1 cellular context compared by ENCODE assay signal in genomic region chr19:41397086-41398041, GRCh38.
A peak's percentile ranks its signal among the peaks of the same experiment; 100 is the strongest.
TF ChIP-seq lines count a peak whose summit lies in the region.

Gene BCKDHA, plus strand, starts transcription at chr19:41397818. Its CDS starts 10 bp downstream, at chr19:41397828.
Gene EXOSC5, minus strand, starts transcription at chr19:41397359. Its CDS starts 31 bp downstream, at chr19:41397328.

TF ChIP-seq in HepG2, 621 proteins besides CTCF, POLR2A, EP300 and RAD21 (continued from another document and continues in another):
- peak; percentile 60; the same call in 1 of the 2 replicates for TF ChIP-seq ZBTB10 (CRISPR knock-in tag; IDR thresholded peaks at IDR 0.05; ENCODE audit: borderline replicate concordance)
- peak; percentile 88; the same call in 1 of the 2 replicates for TF ChIP-seq ZFP41 (CRISPR knock-in tag; IDR thresholded peaks at IDR 0.05; ENCODE audit: borderline replicate concordance)
- TF ChIP-seq ATAD3A (CRISPR knock-in tag; IDR thresholded peaks at IDR 0.05), result no peak
- TF ChIP-seq, protein P1, sequence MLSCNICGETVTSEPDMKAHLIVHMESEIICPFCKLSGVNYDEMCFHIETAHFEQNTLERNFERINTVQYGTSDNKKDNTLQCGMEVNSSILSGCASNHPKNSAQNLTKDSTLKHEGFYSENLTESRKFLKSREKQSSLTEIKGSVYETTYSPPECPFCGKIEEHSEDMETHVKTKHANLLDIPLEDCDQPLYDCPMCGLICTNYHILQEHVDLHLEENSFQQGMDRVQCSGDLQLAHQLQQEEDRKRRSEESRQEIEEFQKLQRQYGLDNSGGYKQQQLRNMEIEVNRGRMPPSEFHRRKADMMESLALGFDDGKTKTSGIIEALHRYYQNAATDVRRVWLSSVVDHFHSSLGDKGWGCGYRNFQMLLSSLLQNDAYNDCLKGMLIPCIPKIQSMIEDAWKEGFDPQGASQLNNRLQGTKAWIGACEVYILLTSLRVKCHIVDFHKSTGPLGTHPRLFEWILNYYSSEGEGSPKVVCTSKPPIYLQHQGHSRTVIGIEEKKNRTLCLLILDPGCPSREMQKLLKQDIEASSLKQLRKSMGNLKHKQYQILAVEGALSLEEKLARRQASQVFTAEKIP (CRISPR knock-in tag; IDR thresholded peaks at IDR 0.05; ENCODE audit: borderline replicate concordance), result no peak
- TF ChIP-seq ZNF138 (CRISPR knock-in tag; IDR thresholded peaks at IDR 0.05; ENCODE audit: low read depth), result 0 out of 2 replicates have a peak, but pooled peaks have one; percentile 35
- TF ChIP-seq ZNF564 (CRISPR knock-in tag; IDR thresholded peaks at IDR 0.05), result peak; percentile 35; the same call in 1 of the 2 replicates
- TF ChIP-seq FOXC1 (CRISPR knock-in tag; IDR thresholded peaks at IDR 0.05; ENCODE audit: borderline replicate concordance), result 0 out of 2 replicates have a peak, but pooled peaks have one; percentile 17
- peak; percentile 93 for TF ChIP-seq YEATS2 (CRISPR knock-in tag; IDR thresholded peaks at IDR 0.05; ENCODE audit: borderline replicate concordance)
- no peak for TF ChIP-seq SRSF1 (optimal IDR thresholded peaks at IDR 0.05; ENCODE audit: low read depth, low read length)
- no peak for TF ChIP-seq ZBTB42 (CRISPR knock-in tag; IDR thresholded peaks at IDR 0.05)
- TF ChIP-seq ZSCAN22 (CRISPR knock-in tag; IDR thresholded peaks at IDR 0.05), result no peak
- TF ChIP-seq, protein P2, sequence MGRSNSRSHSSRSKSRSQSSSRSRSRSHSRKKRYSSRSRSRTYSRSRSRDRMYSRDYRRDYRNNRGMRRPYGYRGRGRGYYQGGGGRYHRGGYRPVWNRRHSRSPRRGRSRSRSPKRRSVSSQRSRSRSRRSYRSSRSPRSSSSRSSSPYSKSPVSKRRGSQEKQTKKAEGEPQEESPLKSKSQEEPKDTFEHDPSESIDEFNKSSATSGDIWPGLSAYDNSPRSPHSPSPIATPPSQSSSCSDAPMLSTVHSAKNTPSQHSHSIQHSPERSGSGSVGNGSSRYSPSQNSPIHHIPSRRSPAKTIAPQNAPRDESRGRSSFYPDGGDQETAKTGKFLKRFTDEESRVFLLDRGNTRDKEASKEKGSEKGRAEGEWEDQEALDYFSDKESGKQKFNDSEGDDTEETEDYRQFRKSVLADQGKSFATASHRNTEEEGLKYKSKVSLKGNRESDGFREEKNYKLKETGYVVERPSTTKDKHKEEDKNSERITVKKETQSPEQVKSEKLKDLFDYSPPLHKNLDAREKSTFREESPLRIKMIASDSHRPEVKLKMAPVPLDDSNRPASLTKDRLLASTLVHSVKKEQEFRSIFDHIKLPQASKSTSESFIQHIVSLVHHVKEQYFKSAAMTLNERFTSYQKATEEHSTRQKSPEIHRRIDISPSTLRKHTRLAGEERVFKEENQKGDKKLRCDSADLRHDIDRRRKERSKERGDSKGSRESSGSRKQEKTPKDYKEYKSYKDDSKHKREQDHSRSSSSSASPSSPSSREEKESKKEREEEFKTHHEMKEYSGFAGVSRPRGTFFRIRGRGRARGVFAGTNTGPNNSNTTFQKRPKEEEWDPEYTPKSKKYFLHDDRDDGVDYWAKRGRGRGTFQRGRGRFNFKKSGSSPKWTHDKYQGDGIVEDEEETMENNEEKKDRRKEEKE (IDR thresholded peaks at IDR 0.05), result no peak
- no peak for TF ChIP-seq CHD4 (IDR thresholded peaks at IDR 0.05; ENCODE audit: borderline replicate concordance, low read length)
- TF ChIP-seq MBNL3 (CRISPR knock-in tag; conservative IDR thresholded peaks at IDR 0.05), result no peak
- no peak for TF ChIP-seq ARID2 (CRISPR knock-in tag; IDR thresholded peaks at IDR 0.05; ENCODE audit: borderline replicate concordance)
- TF ChIP-seq ZNF710 (CRISPR knock-in tag; IDR thresholded peaks at IDR 0.05; ENCODE audit: borderline replicate concordance), result no peak
- TF ChIP-seq, protein P3, sequence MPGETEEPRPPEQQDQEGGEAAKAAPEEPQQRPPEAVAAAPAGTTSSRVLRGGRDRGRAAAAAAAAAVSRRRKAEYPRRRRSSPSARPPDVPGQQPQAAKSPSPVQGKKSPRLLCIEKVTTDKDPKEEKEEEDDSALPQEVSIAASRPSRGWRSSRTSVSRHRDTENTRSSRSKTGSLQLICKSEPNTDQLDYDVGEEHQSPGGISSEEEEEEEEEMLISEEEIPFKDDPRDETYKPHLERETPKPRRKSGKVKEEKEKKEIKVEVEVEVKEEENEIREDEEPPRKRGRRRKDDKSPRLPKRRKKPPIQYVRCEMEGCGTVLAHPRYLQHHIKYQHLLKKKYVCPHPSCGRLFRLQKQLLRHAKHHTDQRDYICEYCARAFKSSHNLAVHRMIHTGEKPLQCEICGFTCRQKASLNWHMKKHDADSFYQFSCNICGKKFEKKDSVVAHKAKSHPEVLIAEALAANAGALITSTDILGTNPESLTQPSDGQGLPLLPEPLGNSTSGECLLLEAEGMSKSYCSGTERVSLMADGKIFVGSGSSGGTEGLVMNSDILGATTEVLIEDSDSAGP (CRISPR knock-in tag; IDR thresholded peaks at IDR 0.05; ENCODE audit: borderline replicate concordance), result peak; percentile 89; the same call in 1 of the 2 replicates
- TF ChIP-seq ZMAT3 (CRISPR knock-in tag; conservative IDR thresholded peaks at IDR 0.05), result peak; percentile 79; the same call in 1 of the 2 replicates
- peak; percentile 50; the same call in 1 of the 2 replicates for TF ChIP-seq AHR (CRISPR knock-in tag; IDR thresholded peaks at IDR 0.05)
- no peak for TF ChIP-seq CC2D1A (CRISPR knock-in tag; IDR thresholded peaks at IDR 0.05)
- peak; percentile 86; the same call in 1 of the 2 replicates for TF ChIP-seq RNF2 (conservative IDR thresholded peaks at IDR 0.05; ENCODE audit: low read depth)
- TF ChIP-seq ZSCAN12 (CRISPR knock-in tag; IDR thresholded peaks at IDR 0.05), result no peak
- 0 out of 2 replicates have a peak, but pooled peaks have one; percentile 55 for TF ChIP-seq ZNF275 (CRISPR knock-in tag; IDR thresholded peaks at IDR 0.05; ENCODE audit: borderline replicate concordance)
- no peak for TF ChIP-seq MAFK (conservative IDR thresholded peaks at IDR 0.05 in 1 of 2, IDR thresholded peaks at IDR 0.05 in 1 of 2; ENCODE audit: low read length in 2 of 2)
- TF ChIP-seq ZNF883 (CRISPR knock-in tag; IDR thresholded peaks at IDR 0.05; ENCODE audit: not compliant biosample characterization), result peak; percentile 52
- no peak; the same call in none of the 2 replicates for TF ChIP-seq KDM4B (CRISPR knock-in tag; IDR thresholded peaks at IDR 0.05)
- TF ChIP-seq ZFP36L2 (CRISPR knock-in tag; IDR thresholded peaks at IDR 0.05), result no peak
- no peak for TF ChIP-seq ZKSCAN5 (CRISPR knock-in tag; IDR thresholded peaks at IDR 0.05)
- peak; percentile 58; the same call in 1 of the 2 replicates for TF ChIP-seq ZNF329 (CRISPR knock-in tag; IDR thresholded peaks at IDR 0.05; ENCODE audit: low read depth)
- no peak for TF ChIP-seq NFIB (CRISPR knock-in tag; IDR thresholded peaks at IDR 0.05; ENCODE audit: borderline replicate concordance)
- TF ChIP-seq ZNF430 (CRISPR knock-in tag; IDR thresholded peaks at IDR 0.05), result no peak
- TF ChIP-seq ZNF224 (CRISPR knock-in tag; IDR thresholded peaks at IDR 0.05), result peak; percentile 94
- TF ChIP-seq, protein P4, sequence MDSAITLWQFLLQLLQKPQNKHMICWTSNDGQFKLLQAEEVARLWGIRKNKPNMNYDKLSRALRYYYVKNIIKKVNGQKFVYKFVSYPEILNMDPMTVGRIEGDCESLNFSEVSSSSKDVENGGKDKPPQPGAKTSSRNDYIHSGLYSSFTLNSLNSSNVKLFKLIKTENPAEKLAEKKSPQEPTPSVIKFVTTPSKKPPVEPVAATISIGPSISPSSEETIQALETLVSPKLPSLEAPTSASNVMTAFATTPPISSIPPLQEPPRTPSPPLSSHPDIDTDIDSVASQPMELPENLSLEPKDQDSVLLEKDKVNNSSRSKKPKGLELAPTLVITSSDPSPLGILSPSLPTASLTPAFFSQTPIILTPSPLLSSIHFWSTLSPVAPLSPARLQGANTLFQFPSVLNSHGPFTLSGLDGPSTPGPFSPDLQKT (CRISPR knock-in tag; IDR thresholded peaks at IDR 0.05; ENCODE audit: borderline replicate concordance), result no peak; the same call in 1 of the 2 replicates
- TF ChIP-seq ZXDC (CRISPR knock-in tag; IDR thresholded peaks at IDR 0.05), result no peak
- TF ChIP-seq, protein P5, sequence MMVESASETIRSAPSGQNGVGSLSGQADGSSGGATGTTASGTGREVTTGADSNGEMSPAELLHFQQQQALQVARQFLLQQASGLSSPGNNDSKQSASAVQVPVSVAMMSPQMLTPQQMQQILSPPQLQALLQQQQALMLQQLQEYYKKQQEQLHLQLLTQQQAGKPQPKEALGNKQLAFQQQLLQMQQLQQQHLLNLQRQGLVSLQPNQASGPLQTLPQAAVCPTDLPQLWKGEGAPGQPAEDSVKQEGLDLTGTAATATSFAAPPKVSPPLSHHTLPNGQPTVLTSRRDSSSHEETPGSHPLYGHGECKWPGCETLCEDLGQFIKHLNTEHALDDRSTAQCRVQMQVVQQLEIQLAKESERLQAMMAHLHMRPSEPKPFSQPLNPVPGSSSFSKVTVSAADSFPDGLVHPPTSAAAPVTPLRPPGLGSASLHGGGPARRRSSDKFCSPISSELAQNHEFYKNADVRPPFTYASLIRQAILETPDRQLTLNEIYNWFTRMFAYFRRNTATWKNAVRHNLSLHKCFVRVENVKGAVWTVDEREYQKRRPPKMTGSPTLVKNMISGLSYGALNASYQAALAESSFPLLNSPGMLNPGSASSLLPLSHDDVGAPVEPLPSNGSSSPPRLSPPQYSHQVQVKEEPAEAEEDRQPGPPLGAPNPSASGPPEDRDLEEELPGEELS (CRISPR knock-in tag; IDR thresholded peaks at IDR 0.05), result peak; percentile 72
- TF ChIP-seq NCOA2 (CRISPR knock-in tag; IDR thresholded peaks at IDR 0.05), result no peak
- TF ChIP-seq SRF (IDR thresholded peaks at IDR 0.05; ENCODE audit: low read depth, low read length), result no peak
- no peak; the same call in 1 of the 2 replicates for TF ChIP-seq ATF6 (CRISPR knock-in tag; conservative IDR thresholded peaks at IDR 0.05)
